In the genomic region with DNA sequence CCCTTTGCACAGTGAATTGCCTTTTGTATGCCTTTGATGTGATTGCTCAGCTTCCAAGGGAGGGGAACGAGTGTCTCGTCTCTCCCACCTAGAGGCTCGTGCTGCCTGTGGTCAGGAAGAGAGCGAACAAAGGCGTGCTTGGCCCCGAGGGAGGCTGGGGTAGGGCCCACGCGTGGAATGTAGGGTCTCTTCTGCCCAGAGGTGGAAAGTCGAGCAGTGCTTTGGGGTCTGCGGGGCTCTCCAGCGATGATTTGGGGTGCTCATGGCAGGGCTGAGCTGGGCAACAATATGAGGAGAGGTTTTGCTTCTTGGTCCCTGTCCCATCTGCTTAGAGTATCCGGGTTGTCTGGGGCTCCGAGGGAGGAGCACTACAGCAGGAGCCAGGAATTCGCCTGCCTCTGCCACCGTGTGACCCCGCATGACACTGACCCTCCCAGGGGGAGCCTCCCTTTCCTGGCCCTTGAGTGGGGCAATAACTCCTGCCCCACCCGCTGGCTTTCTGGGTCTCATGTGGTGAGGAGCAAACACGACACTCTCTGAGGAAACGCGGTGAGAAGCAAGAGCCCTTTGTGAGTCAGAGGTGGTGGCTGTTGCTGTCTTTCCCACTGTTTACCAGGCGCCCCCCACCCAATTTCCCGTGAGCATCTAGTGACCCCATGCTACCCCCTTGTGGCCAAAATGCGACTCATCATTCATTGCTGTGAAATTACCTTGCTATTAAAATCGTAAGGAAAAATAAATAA, we compare ENCODE assay signal across 8 cellular contexts. TPM values are rescaled to one million over a fixed set of nuclear protein-coding genes. Genes with fewer than 3 reads are reported as not detected.
A peak's percentile ranks its signal among the peaks of the same experiment; 100 is the strongest.
DNase-seq lines count a peak whose midpoint lies in the region; ATAC-seq and TF ChIP-seq lines count a peak whose summit lies in the region.

No MANE protein-coding gene starts in this region.

- peaks cover 84% of the 10 kb centered on the region for H3K4me1 Mint-ChIP-seq in activated CD4-positive, alpha-beta memory T cell treated with anti-CD3 and anti-CD28 coated beads, Interleukin-2, amount 10 ng/mL, durations not matched to agents 7 days and 5 days

- H3K27ac ChIP-seq in mesodermal cell (ENCODE audit: low read depth, low read length, severe bottlenecking): peak overlapping the region; percentile 92

- WGBS in mesodermal cell (ENCODE audit: insufficient coverage in 2 of 2), 2 experiments: 17 to 21% methylated on average over 15 to 20 of the region's 24 CpGs

- H3K4me3 Mint-ChIP-seq in activated CD4-positive, alpha-beta memory T cell treated with anti-CD3 and anti-CD28 coated beads, Interleukin-2, amount 10 ng/mL, durations not matched to agents 7 days and 5 days: peak overlapping the region; percentile 60

- H3K27me3 Mint-ChIP-seq in activated CD4-positive, alpha-beta memory T cell treated with anti-CD3 and anti-CD28 coated beads, Interleukin-2, amount 10 ng/mL, durations not matched to agents 7 days and 5 days: no peaks in the 10 kb centered on the region

- peak overlapping the region; percentile 99 for H3K27ac Mint-ChIP-seq in activated CD4-positive, alpha-beta memory T cell treated with anti-CD3 and anti-CD28 coated beads, Interleukin-2, amount 10 ng/mL, durations not matched to agents 7 days and 5 days

- no peaks in the 10 kb centered on the region for H3K9me3 Mint-ChIP-seq in activated CD4-positive, alpha-beta memory T cell treated with anti-CD3 and anti-CD28 coated beads, Interleukin-2, amount 10 ng/mL, durations not matched to agents 7 days and 5 days

- no peaks in the 10 kb centered on the region for H3K36me3 ChIP-seq in mesodermal cell (ENCODE audit: control insufficient read depth, insufficient read depth, low read length)

- H3K36me3 Mint-ChIP-seq in activated CD4-positive, alpha-beta memory T cell treated with anti-CD3 and anti-CD28 coated beads, Interleukin-2, amount 10 ng/mL, durations not matched to agents 7 days and 5 days (ENCODE audit: low read depth): no peaks in the 10 kb centered on the region

- no peak for ATAC-seq in GM21528 (IDR thresholded peaks at IDR 0.05; ENCODE audit: low FRiP score, unreplicated experiment)

- POLR2A ChIA-PET in GM10248 (lab: Yijun Ruan, JAX): no interaction called here
- POLR2A ChIA-PET in activated CD4-positive, alpha-beta memory T cell treated with anti-CD3 and anti-CD28 coated beads, Interleukin-2, amount 10 ng/mL, durations not matched to agents 7 days and 5 days (lab: Charles Lee): interaction anchor here (0.9 to 13.9 kb wide), 15 partner anchors 12 to 575 kb away, joined by 3 to 381 read pairs (median 4); partner anchors contain the start of genes CCNL1, SSR3 and TIPARP

- H3K9me3 ChIP-seq in mesodermal cell (ENCODE audit: control insufficient read depth, low read length): no peaks in the 10 kb centered on the region

- no peak overlapping the region for H3K4me3 ChIP-seq in mesodermal cell (ENCODE audit: extremely low read depth, insufficient read depth, low read length, poor library complexity, severe bottlenecking)

- peak; percentile 73 for TF ChIP-seq CTCF in GM10248 (IDR thresholded peaks at IDR 0.05; ENCODE audit: control extremely low read depth, extremely low read depth, low read depth, missing control alignments)

- peak; percentile 35 for DNase-seq in GM10248 (ENCODE audit: extremely low spot score)
- DNase-seq in NCI-H2107 (lab: John Stamatoyannopoulos, UW): peak; percentile 76
- DNase-seq in activated CD4-positive, alpha-beta memory T cell treated with anti-CD3 and anti-CD28 coated beads, Interleukin-2, amount 10 ng/mL, durations not matched to agents 7 days and 5 days: peak; percentile 82
- peak; percentile 80 for DNase-seq in effector CD4-positive, alpha-beta T cell
- peak; percentile 35 to 41 for DNase-seq in stimulated activated CD8-positive, alpha-beta memory T cell treated with anti-CD3 and anti-CD28 coated beads, Interleukin-2, amount 100 ng/mL, for 1 hour (ENCODE audit: low read depth in 2 of 2)
- no peak for DNase-seq in DMS114 treated with DMSO at 0.1 percent for 48 hours (lab: John Stamatoyannopoulos, UW; ENCODE audit: unreplicated experiment)

- CTCF ChIA-PET in GM10248 (lab: Yijun Ruan, JAX): interaction anchor here (1.0 to 44.0 kb wide), 3 partner anchors 32 to 459 kb away, joined by 3 to 1428 read pairs (median 3); no protein-coding TSS in a partner anchor
- CTCF ChIA-PET in activated CD4-positive, alpha-beta memory T cell treated with anti-CD3 and anti-CD28 coated beads, Interleukin-2, amount 10 ng/mL, durations not matched to agents 7 days and 5 days (lab: Charles Lee): interaction anchor here (0.6 to 6.4 kb wide), 18 partner anchors 10 to 978 kb away, joined by 3 to 84 read pairs (median 4); partner anchors contain the start of genes SSR3 and TIPARP

- H3K4me1 ChIP-seq in mesodermal cell (ENCODE audit: control insufficient read depth, insufficient read depth, low read length, poor library complexity, severe bottlenecking): peaks cover 52% of the 10 kb centered on the region

RNA-seq across cellular contexts. Expression of gene CCNL1, which starts 29.6 kb away (rescaled TPM):
- 100 to 1,000 TPM; 223 to 249 TPM for total RNA-seq in activated CD4-positive, alpha-beta memory T cell treated with anti-CD3 and anti-CD28 coated beads, Interleukin-2, amount 10 ng/mL, durations not matched to agents 7 days and 5 days
- 71.1 TPM for polyA plus RNA-seq in mesodermal cell (2013, experiment 1 of 2)
- polyA plus RNA-seq in mesodermal cell (2013, experiment 2 of 2): 69.7 TPM
